Comparison of ENCODE assay signal across 17 cellular contexts in genomic region chr12:93111791-93112208, GRCh38.
"Had no signal": no experiment of that assay in that cellular context is flagged by ENCODE, and none has a peak within 500 bp of the region (broad histone marks: within the 10 kb centered on the region; RNA-seq: fewer than 3 reads in every experiment).

No MANE protein-coding gene starts in this region.

- H3K27ac ChIP-seq: body of pancreas, hepatocyte, neural progenitor cell, psoas muscle, tibial artery, uterus had no signal

- H3K9me3 ChIP-seq: body of pancreas, psoas muscle, tibial artery, uterus had no signal

- H3K4me1 ChIP-seq: body of pancreas, neural progenitor cell, uterus had no signal

- DNase-seq: activated CD4-positive, alpha-beta T cell treated with anti-CD3 and anti-CD28 coated beads, Interleukin-2, amount 10 ng/mL, durations not matched to agents 24 days and 14 days; activated CD4-positive, CD25-positive, alpha-beta regulatory T cell; activated CD8-positive, alpha-beta memory T cell treated with anti-CD3 and anti-CD28 coated beads, Interleukin-2, amount 50 U/mL, for 48 hours; activated gamma-delta T cell treated with Interleukin-2 at 50 U/mL for 16 hours; activated T-cell treated with anti-CD3 and anti-CD28 coated beads, Interleukin-2, amount 50 U/mL, for 72 hours; amygdala; body of pancreas; cerebellar nuclear complex; effector memory CD4-positive, alpha-beta T cell; midbrain; psoas muscle; SW 1271; tibial artery; uterus had no signal

- H3K4me3 ChIP-seq: body of pancreas, hepatocyte, neural progenitor cell, psoas muscle, tibial artery, uterus had no signal

- ATAC-seq: activated T-cell treated with anti-CD3 and anti-CD28 coated beads, Interleukin-2, amount 50 U/mL, for 72 hours; body of pancreas; psoas muscle; stimulated activated effector memory CD8-positive, alpha-beta T cell treated with anti-CD3 and anti-CD28 coated beads, Interleukin-12 subunit alpha, Interleukin-12 subunit beta, amount 100 ng/mL, for 72 hours had no signal

- H3K36me3 ChIP-seq: neural progenitor cell, tibial artery, uterus had no signal
